ENCODE assay signal across 8 cellular contexts in genomic region chr1:26275580-26276431, GRCh38. TPM values are rescaled to one million over a fixed set of nuclear protein-coding genes. Genes with fewer than 3 reads are reported as not detected.
DNase-seq lines count a peak whose midpoint lies in the region; ATAC-seq and TF ChIP-seq lines count a peak whose summit lies in the region.

No MANE protein-coding gene starts in this region.

- H3K36me3 ChIP-seq in colonic mucosa: no peaks in the 10 kb centered on the region

- no peaks in the 10 kb centered on the region for H3K27me3 ChIP-seq in colonic mucosa

- peak; percentile 81 for TF ChIP-seq CTCF in AG10803 (conservative IDR thresholded peaks at IDR 0.05; ENCODE audit: low read length)
- TF ChIP-seq CTCF in colonic mucosa (IDR thresholded peaks at IDR 0.05): peak; percentile 72

- H3K9ac ChIP-seq in colonic mucosa (ENCODE audit: low read depth in 2 of 2, low read length in 2 of 2): peak overlapping the region; percentile 13 to 82

- peak; percentile 38 for ATAC-seq in GM21529 (IDR thresholded peaks at IDR 0.05; ENCODE audit: unreplicated experiment)
- peak; percentile 66 for ATAC-seq in left lobe of liver
- ATAC-seq in HG03460 (IDR thresholded peaks at IDR 0.05; ENCODE audit: unreplicated experiment): no peak

- DNase-seq in AG10803 (ENCODE audit: low read depth) (peak; percentile 97), NCI-H2227 (lab: John Stamatoyannopoulos, UW; ENCODE audit: unreplicated experiment) (peak; percentile 73), colonic mucosa (peak; percentile 95), left lobe of liver (ENCODE audit: low spot score) (peak; percentile 81)
- peak; percentile 79 to 80 for DNase-seq in activated CD4-positive, alpha-beta T cell treated with anti-CD3 and anti-CD28 coated beads for 24 hours (ENCODE audit: low read depth in 2 of 2)
- peak; percentile 59 to 75 (median 62) for DNase-seq in stimulated activated CD4-positive, alpha-beta T cell treated with anti-CD3 and anti-CD28 coated beads, Interleukin-1b, Interleukin-23, amount 100 ng/mL, for 24 hours (ENCODE audit: low read depth in 4 of 4, low spot score in 1 of 4)

- peak overlapping the region; percentile 95 for H3K27ac ChIP-seq in colonic mucosa

- no peaks in the 10 kb centered on the region for H3K9me3 ChIP-seq in colonic mucosa

- H3K4me3 ChIP-seq in AG10803 (ENCODE audit: low read length) (no peak overlapping the region), colonic mucosa (no peak overlapping the region)

- peaks cover 17% of the 10 kb centered on the region for H3K4me1 ChIP-seq in colonic mucosa

- intact Hi-C loops in colonic mucosa (cut with DNase I): no loop called here

RNA-seq across cellular contexts. Expression of gene SH3BGRL3, which starts 4.1 kb away (rescaled TPM):
- total RNA-seq in colonic mucosa (100 to 1,000 TPM; 361 to 478 TPM), left lobe of liver (31.5 TPM)

RNA-seq across cellular contexts. Expression of gene UBXN11, which starts 30.6 kb away (rescaled TPM):
- total RNA-seq in colonic mucosa: 10 to 100 TPM in 1 of 2 donors, 1 to 10 TPM in 1; 8.7 to 25.7 TPM
- total RNA-seq in left lobe of liver: 7.8 TPM

RNA-seq across cellular contexts. Expression of gene CEP85, which starts 41.8 kb away (rescaled TPM):
- total RNA-seq in colonic mucosa: 10 to 100 TPM; 10.7 to 18.8 TPM
- total RNA-seq in left lobe of liver: 5.5 TPM

RNA-seq across cellular contexts. Expression of gene CD52, which starts 42.0 kb away (rescaled TPM):
- total RNA-seq in colonic mucosa (10 to 100 TPM in 1 of 2 donors, 1 to 10 TPM in 1; 9.4 to 13.1 TPM), left lobe of liver (3.0 TPM)

Comparison
In these comparisons a context has a peak if more than half of its experiments do, and no peak if none do; other contexts are left out.
1. RNA of gene SH3BGRL3, which starts 4.1 kb away (total RNA-seq): 361 to 478 TPM in colonic mucosa; 31.5 TPM in left lobe of liver (single experiment); every median in the first group is over 10 times any median in the second.
2. Peak in every context shown above with its lines, with median percentiles within 50 percentile points of each other: DNase-seq.